Comparison of ENCODE assay signal across 13 cellular contexts in the genomic region with DNA sequence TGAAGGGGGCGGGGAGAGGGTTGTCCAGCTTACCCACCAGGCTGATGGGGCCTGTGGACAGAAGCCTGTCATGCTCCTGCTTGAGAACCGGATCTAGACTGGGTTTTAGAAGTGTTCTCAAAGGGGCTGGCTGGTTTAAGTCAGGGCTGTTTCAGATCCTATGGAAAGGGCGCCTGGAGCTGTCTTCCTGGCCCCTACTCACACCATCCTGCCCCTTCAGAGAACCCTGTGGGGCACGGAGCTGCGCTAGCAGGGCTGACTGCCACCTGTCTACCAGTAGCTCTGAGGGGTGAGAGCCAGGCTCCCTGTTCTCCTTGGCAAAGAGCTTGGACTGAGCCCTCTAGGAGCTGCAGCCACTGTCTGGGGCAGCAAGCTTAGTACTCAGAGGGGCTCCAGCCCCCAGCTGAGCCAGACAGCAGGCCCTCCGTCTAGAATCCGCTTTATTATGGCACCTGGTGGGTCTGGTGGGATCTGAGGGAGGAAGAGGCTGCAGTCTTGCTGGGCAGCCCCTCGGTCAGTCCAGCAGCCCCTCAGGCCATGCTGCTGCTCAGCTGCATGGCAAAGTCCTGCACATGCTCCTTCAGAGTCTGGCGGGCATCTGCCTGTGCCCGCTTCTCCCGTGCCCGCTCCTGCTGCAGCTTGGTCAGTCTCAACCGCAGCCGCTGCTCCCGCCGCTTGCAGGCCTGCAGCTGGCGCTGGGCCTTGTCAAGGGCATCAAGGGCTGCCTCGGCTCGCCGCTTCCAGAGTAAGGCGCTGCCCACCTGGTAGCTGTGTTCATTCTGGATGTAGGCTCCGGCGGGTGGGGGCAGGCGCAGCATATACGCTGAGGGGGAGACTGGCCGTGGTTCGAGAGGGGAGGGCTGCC. TPM values are rescaled to one million over a fixed set of nuclear protein-coding genes. Genes with fewer than 3 reads are reported as not detected.
DNase-seq lines count a peak whose midpoint lies in the region; TF ChIP-seq lines count a peak whose summit lies in the region.
"Had no signal": no experiment of that assay in that cellular context is flagged by ENCODE, and none has a peak within 500 bp of the region (broad histone marks: within the 10 kb centered on the region; RNA-seq: fewer than 3 reads in every experiment).

No MANE protein-coding gene starts in this region.

- peak overlapping the region; percentile 95 for H3K4me2 ChIP-seq in Karpas-422 (ENCODE audit: low read depth, low read length, poor library complexity, severe bottlenecking)

- no peak for TF ChIP-seq POLR2A in sigmoid colon (IDR thresholded peaks at IDR 0.05)

- H3K27ac Mint-ChIP-seq in T-helper 1 cell treated with Interleukin-12 subunit alpha and Interleukin-12 subunit beta and Interleukin-4 antibody, amounts not matched to agents 30 μg/mL and 1 μg/mL, for 36 hours = peak overlapping the region; percentile 20
- H3K27ac Mint-ChIP-seq in brain = peak overlapping the region in 2 of 5 experiments; percentile 16 to 99

- H3K27ac ChIP-seq in Karpas-422 (ENCODE audit: low read length) (no peak overlapping the region), sigmoid colon (peak overlapping the region in 3 of 4 donors; percentile 96 to 99 (median 99))

- no peaks in the 10 kb centered on the region for H3K27me3 ChIP-seq in Karpas-422 (ENCODE audit: low read length)
- H3K27me3 ChIP-seq in sigmoid colon = no peaks in the 10 kb centered on the region
- H3K27me3 ChIP-seq: tibial nerve had no signal

- H3K9ac ChIP-seq in Karpas-422 (ENCODE audit: low read length) = peak overlapping the region; percentile 100; the same call in 1 of the 2 replicates

- H3K9me2 ChIP-seq in Karpas-422 (replicated peaks; ENCODE audit: insufficient read depth, low read length) = no peaks in the 10 kb centered on the region

- peaks cover 6% of the 10 kb centered on the region for H3K36me3 Mint-ChIP-seq in T-helper 1 cell treated with Interleukin-12 subunit alpha and Interleukin-12 subunit beta and Interleukin-4 antibody, amounts not matched to agents 30 μg/mL and 1 μg/mL, for 36 hours (ENCODE audit: low read depth)
- peaks cover 7% of the 10 kb centered on the region for H3K36me3 Mint-ChIP-seq in brain

- H3K4me1 ChIP-seq in Karpas-422 (ENCODE audit: low read length) (peaks cover 30% of the 10 kb centered on the region), sigmoid colon (peaks cover 0 to 39% (median 34%) of the 10 kb centered on the region in 4 donors)

- 93 to 94% methylated on average over 27 of the region's 27 CpGs for WGBS in sigmoid colon, 2 donors

- intact Hi-C loops in sigmoid colon (cut with DNase I) = loop anchor here (2.0 to 10.0 kb wide), 5 partner anchors 37 to 141 kb away; partner anchors contain the start of genes CRKL, LRRC74B, PI4KA and SNAP29

- H3K79me2 ChIP-seq in Karpas-422 (ENCODE audit: low read length) = peaks cover 32% of the 10 kb centered on the region

- H3K36me3 ChIP-seq in Karpas-422 (ENCODE audit: insufficient read depth, low read length) (no peaks in the 10 kb centered on the region; the same call in 1 of the 2 replicates), sigmoid colon (peaks cover 11 to 56% (median 16%) of the 10 kb centered on the region in 4 donors)

- H3K9me3 Mint-ChIP-seq in T-helper 1 cell treated with Interleukin-12 subunit alpha and Interleukin-12 subunit beta and Interleukin-4 antibody, amounts not matched to agents 30 μg/mL and 1 μg/mL, for 36 hours = no peaks in the 10 kb centered on the region
- peaks cover 0 to 3% (median 0%) of the 10 kb centered on the region in 5 experiments for H3K9me3 Mint-ChIP-seq in brain

- TF ChIP-seq CTCF in brain (conservative IDR thresholded peaks at IDR 0.05) (no peak), sigmoid colon (IDR thresholded peaks at IDR 0.05) (no peak)

- H3K4me3 ChIP-seq in Karpas-422 (ENCODE audit: low read length) = peak overlapping the region; percentile 95; the same call in 1 of the 2 replicates
- no peak overlapping the region for H3K4me3 ChIP-seq in sigmoid colon

- peaks cover 3% of the 10 kb centered on the region; the same call in 1 of the 2 replicates for H4K20me1 ChIP-seq in Karpas-422 (ENCODE audit: insufficient read depth, low read depth, low read length)

- H3K4me3 Mint-ChIP-seq in T-helper 1 cell treated with Interleukin-12 subunit alpha and Interleukin-12 subunit beta and Interleukin-4 antibody, amounts not matched to agents 30 μg/mL and 1 μg/mL, for 36 hours = peak overlapping the region; percentile 42
- peak overlapping the region in 4 of 5 experiments; percentile 96 to 99 (median 98) for H3K4me3 Mint-ChIP-seq in brain

- DNase-seq in T-helper 1 cell = no peak
- no peak for DNase-seq in Karpas-422
- DNase-seq in sigmoid colon = no peak
- no peak for DNase-seq in retina
- no peak for DNase-seq in effector CD8-positive, alpha-beta T cell (lab: John Stamatoyannopoulos, UW)
- no peak for DNase-seq in T-helper 9 cell
- DNase-seq: effector memory CD4-positive, alpha-beta T cell; NCI-H510A treated with DMSO at 0.1 percent for 48 hours; stimulated activated CD4-positive, alpha-beta T cell treated with anti-CD3 and anti-CD28 coated beads, Interleukin-1b, Interleukin-23, amount 100 ng/mL, for 48 hours had no signal

- H2AFZ ChIP-seq in Karpas-422 (ENCODE audit: low read length) = no peak overlapping the region

- TF ChIP-seq EP300 in sigmoid colon (IDR thresholded peaks at IDR 0.05) = no peak

- H3K9me3 ChIP-seq in Karpas-422 (ENCODE audit: low read length) (no peaks in the 10 kb centered on the region), sigmoid colon (no peaks in the 10 kb centered on the region)
- H3K9me3 ChIP-seq: tibial nerve had no signal

- H3K4me1 Mint-ChIP-seq in T-helper 1 cell treated with Interleukin-12 subunit alpha and Interleukin-12 subunit beta and Interleukin-4 antibody, amounts not matched to agents 30 μg/mL and 1 μg/mL, for 36 hours (ENCODE audit: low read depth) = peaks cover 8% of the 10 kb centered on the region
- peaks cover 35% of the 10 kb centered on the region for H3K4me1 Mint-ChIP-seq in brain

- H3K27me3 Mint-ChIP-seq in T-helper 1 cell treated with Interleukin-12 subunit alpha and Interleukin-12 subunit beta and Interleukin-4 antibody, amounts not matched to agents 30 μg/mL and 1 μg/mL, for 36 hours (ENCODE audit: low read depth) = no peaks in the 10 kb centered on the region
- peaks cover 10% of the 10 kb centered on the region for H3K27me3 Mint-ChIP-seq in brain

RNA-seq across cellular contexts. Expression of gene THAP7, which starts 2.3 kb away (rescaled TPM):
- total RNA-seq in Karpas-422 (2014; rRNA removed; shearing (Covaris generic); ENCODE audit: low replicate concordance) = 33.7 and 43.9 TPM in 2 replicates
- polyA plus RNA-seq in brain (ENCODE audit: insufficient read depth, low read depth, low replicate concordance) = 57.9 TPM
- total RNA-seq in sigmoid colon = 10 to 100 TPM; 39.2 to 59.4 (median 45.4) TPM
- polyA plus RNA-seq in sigmoid colon = 10 to 100 TPM; 19.9 to 32.0 (median 22.2) TPM

RNA-seq across cellular contexts. Expression of gene P2RX6, which starts 15.4 kb away (rescaled TPM):
- 1.6 and 2.0 TPM in 2 replicates for total RNA-seq in Karpas-422 (2014; rRNA removed; shearing (Covaris generic); ENCODE audit: low replicate concordance)
- polyA plus RNA-seq in brain (ENCODE audit: insufficient read depth, low read depth, low replicate concordance) (3.5 TPM), sigmoid colon (under 1 TPM in 2 of 3 donors, not detected in 1; under 0.01 to 0.77 TPM)
- 1 to 10 TPM; 1.1 to 2.0 (median 1.3) TPM for total RNA-seq in sigmoid colon

RNA-seq across cellular contexts. Expression of gene LZTR1, which starts 17.5 kb away (rescaled TPM):
- total RNA-seq in Karpas-422 (2014; rRNA removed; shearing (Covaris generic); ENCODE audit: low replicate concordance) = 22.4 and 48.8 TPM in 2 replicates
- 25.4 TPM for polyA plus RNA-seq in brain (ENCODE audit: insufficient read depth, low read depth, low replicate concordance)
- total RNA-seq in sigmoid colon = 10 to 100 TPM; 30.8 to 50.4 (median 35.8) TPM
- 10 to 100 TPM; 10.2 to 40.5 (median 12.5) TPM for polyA plus RNA-seq in sigmoid colon

RNA-seq across cellular contexts. Expression of gene AIFM3, which starts 32.5 kb away (rescaled TPM):
- 0.40 TPM in 1 of 2 replicates, not detected in the other for total RNA-seq in Karpas-422 (2014; rRNA removed; shearing (Covaris generic); ENCODE audit: low replicate concordance)
- polyA plus RNA-seq in brain (ENCODE audit: insufficient read depth, low read depth, low replicate concordance) (33.8 TPM), sigmoid colon (100 to 1,000 TPM in 1 of 3 donors, 10 to 100 TPM in 2; 72.6 to 105 (median 91.3) TPM)
- total RNA-seq in sigmoid colon = 1 to 10 TPM in 3 of 4 donors, under 1 TPM in 1; 0.66 to 1.9 (median 1.3) TPM

RNA-seq across cellular contexts. Expression of gene SLC7A4, which starts 32.8 kb away (rescaled TPM):
- not detected in 2 replicates for total RNA-seq in Karpas-422 (2014; rRNA removed; shearing (Covaris generic); ENCODE audit: low replicate concordance)
- polyA plus RNA-seq in brain (ENCODE audit: insufficient read depth, low read depth, low replicate concordance) = 7.3 TPM
- under 1 TPM in 3 of 4 donors, not detected in 1; 0.16 to 0.71 (median 0.41) TPM for total RNA-seq in sigmoid colon
- 1 to 10 TPM in 2 of 3 donors, under 1 TPM in 1; 0.46 to 2.6 (median 1.2) TPM for polyA plus RNA-seq in sigmoid colon
- total RNA-seq: T-helper 2 cell treated with Interferon-gamma antibody and Interleukin-4, amounts not matched to agents 100 ng/mL and 5 ng/mL, for 36 hours had no signal
